1 cellular context compared by ENCODE assay signal in the genomic region with DNA sequence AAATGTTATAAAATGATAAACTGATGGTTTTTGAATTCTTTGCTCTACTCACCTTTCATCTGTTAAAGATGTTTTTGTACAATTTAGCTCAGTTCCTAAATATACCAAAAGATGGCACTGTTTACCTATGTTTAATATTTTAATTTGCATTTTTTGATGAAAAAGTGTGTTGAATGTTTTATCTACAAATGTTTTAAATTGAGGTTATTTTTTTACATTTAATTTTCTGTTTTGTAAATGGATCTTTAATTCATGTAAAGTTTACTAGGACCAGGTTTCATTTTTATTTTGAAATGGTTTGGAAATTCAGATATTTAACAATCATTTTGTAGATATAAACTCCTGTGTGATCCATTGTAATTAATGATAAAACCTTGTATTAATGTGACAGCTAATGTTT.
TF ChIP-seq lines count a peak whose summit lies in the region.

No MANE protein-coding gene starts in this region.

TF ChIP-seq in HCT116, 20 proteins besides CTCF, POLR2A, EP300 and RAD21 (continued from another document):
- TF ChIP-seq, protein P1, sequence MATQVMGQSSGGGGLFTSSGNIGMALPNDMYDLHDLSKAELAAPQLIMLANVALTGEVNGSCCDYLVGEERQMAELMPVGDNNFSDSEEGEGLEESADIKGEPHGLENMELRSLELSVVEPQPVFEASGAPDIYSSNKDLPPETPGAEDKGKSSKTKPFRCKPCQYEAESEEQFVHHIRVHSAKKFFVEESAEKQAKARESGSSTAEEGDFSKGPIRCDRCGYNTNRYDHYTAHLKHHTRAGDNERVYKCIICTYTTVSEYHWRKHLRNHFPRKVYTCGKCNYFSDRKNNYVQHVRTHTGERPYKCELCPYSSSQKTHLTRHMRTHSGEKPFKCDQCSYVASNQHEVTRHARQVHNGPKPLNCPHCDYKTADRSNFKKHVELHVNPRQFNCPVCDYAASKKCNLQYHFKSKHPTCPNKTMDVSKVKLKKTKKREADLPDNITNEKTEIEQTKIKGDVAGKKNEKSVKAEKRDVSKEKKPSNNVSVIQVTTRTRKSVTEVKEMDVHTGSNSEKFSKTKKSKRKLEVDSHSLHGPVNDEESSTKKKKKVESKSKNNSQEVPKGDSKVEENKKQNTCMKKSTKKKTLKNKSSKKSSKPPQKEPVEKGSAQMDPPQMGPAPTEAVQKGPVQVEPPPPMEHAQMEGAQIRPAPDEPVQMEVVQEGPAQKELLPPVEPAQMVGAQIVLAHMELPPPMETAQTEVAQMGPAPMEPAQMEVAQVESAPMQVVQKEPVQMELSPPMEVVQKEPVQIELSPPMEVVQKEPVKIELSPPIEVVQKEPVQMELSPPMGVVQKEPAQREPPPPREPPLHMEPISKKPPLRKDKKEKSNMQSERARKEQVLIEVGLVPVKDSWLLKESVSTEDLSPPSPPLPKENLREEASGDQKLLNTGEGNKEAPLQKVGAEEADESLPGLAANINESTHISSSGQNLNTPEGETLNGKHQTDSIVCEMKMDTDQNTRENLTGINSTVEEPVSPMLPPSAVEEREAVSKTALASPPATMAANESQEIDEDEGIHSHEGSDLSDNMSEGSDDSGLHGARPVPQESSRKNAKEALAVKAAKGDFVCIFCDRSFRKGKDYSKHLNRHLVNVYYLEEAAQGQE (IDR thresholded peaks at IDR 0.05; ENCODE audit: low read depth), result no peak
- TF ChIP-seq SRF (IDR thresholded peaks at IDR 0.05; ENCODE audit: low read depth) (no peak), FOSL1 (IDR thresholded peaks at IDR 0.05; ENCODE audit: low read depth) (no peak), SIN3A (IDR thresholded peaks at IDR 0.05; ENCODE audit: low read depth) (no peak), EZH2 (IDR thresholded peaks at IDR 0.05) (no peak)
